Comparison of ENCODE assay signal across 16 cellular contexts in the genomic region with DNA sequence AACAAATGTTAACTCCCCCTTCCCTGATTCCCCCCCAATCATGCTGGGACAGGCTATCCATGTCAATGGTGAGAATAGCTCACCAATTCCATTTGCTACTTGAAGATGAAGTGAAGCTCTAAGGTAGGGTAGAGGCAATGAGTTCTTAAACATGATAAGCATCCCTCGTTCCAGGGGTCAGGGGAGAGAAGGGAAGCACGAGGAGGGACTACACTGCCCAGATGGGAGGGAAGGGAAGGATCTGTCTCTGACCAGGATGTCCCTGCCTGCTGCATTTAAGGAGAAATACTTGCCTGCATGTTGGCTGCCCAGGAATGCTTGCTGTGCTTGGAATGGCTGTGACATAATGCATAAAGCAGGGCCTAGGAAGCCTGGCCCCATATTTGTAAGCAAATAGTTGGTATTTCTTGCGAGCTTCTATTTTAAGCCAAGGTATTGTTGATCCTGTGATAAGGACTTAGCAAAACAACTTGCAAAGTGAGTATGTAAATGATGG.
DNase-seq lines count a peak whose midpoint lies in the region; ATAC-seq and TF ChIP-seq lines count a peak whose summit lies in the region.
"Had no signal": no experiment of that assay in that cellular context is flagged by ENCODE, and none has a peak within 500 bp of the region (broad histone marks: within the 10 kb centered on the region; RNA-seq: fewer than 3 reads in every experiment).

No MANE protein-coding gene starts in this region.

- POLR2A ChIA-PET in MCF 10A (lab: Yijun Ruan, JAX): interaction anchor here (0.6 to 0.7 kb wide), 2 partner anchors 332 to 443 kb away, joined by 3 read pairs; no protein-coding TSS in a partner anchor

- ATAC-seq in GM21447 (IDR thresholded peaks at IDR 0.05; ENCODE audit: unreplicated experiment): no peak
- ATAC-seq in activated T-cell treated with anti-CD3 and anti-CD28 coated beads, Interleukin-2, amount 50 U/mL, for 72 hours (replicated peaks in 1 of 2): no peak
- ATAC-seq: gastroesophageal sphincter had no signal

- H3K36me3 ChIP-seq in kidney epithelial cell (ENCODE audit: control insufficient read depth, insufficient read depth, low read length) (no peaks in the 10 kb centered on the region), vagina (peaks cover 0 to 13% of the 10 kb centered on the region in 2 donors)
- H3K36me3 ChIP-seq: right atrium auricular region had no signal

- TF ChIP-seq CTCF in MCF 10A (IDR thresholded peaks at IDR 0.05; ENCODE audit: unreplicated experiment) (no peak), kidney epithelial cell (IDR thresholded peaks at IDR 0.05; ENCODE audit: insufficient read depth, low read length, poor library complexity, severe bottlenecking) (no peak), vagina (IDR thresholded peaks at IDR 0.05) (no peak)

- DNase-seq in T47D (ENCODE audit: low read depth in 1 of 2, low spot score in 1 of 2) (peak; percentile 17 to 72), MCF 10A (ENCODE audit: unreplicated experiment) (no peak), kidney epithelial cell (ENCODE audit: low read depth) (peak; percentile 5), vagina (ENCODE audit: extremely low spot score in 2 of 2) (no peak), posterior vena cava (ENCODE audit: low spot score) (no peak)
- no peak for DNase-seq in activated T-helper 2 cell treated with anti-CD3 and anti-CD28 coated beads, Interferon-gamma antibody, Interleukin-2, Interleukin-4, amounts not matched to agents 10 μg/mL and 5 μg/mL and 100 μg/mL, durations not matched to agents 14 hours and 24 hours and 36 hours (ENCODE audit: low spot score)
- DNase-seq in activated T-cell treated with anti-CD3 and anti-CD28 coated beads, Interleukin-2, amount 50 U/mL, for 72 hours: no peak
- DNase-seq: activated T-cell treated with anti-CD3 and anti-CD28 coated beads, Interleukin-2, amount 50 U/mL, for 1 hour; mammary epithelial cell; NCI-H1436 had no signal

- CTCF ChIA-PET in MCF 10A (lab: Yijun Ruan, JAX): interaction anchor here (0.6 kb wide), 2 partner anchors 8 to 13 kb away, joined by 3 to 5 read pairs; no protein-coding TSS in a partner anchor

- H3K4me3 ChIP-seq in kidney epithelial cell (ENCODE audit: low read depth, low read length) (no peak overlapping the region), vagina (no peak overlapping the region)
- H3K4me3 ChIP-seq: BLaER1, coronary artery, gastroesophageal sphincter, right atrium auricular region had no signal

- no peaks in the 10 kb centered on the region for H3K9me3 ChIP-seq in vagina
- H3K9me3 ChIP-seq: gastroesophageal sphincter, right atrium auricular region had no signal

- no TSS peak for BruUV-seq in MCF 10A (replicated peaks; lab: Mats Ljungman, UMichigan)

- H3K9me3 Mint-ChIP-seq in MCF 10A (ENCODE audit: unreplicated experiment): no peaks in the 10 kb centered on the region
- H3K9me3 Mint-ChIP-seq in activated T-helper 2 cell treated with anti-CD3 and anti-CD28 coated beads, Interferon-gamma antibody, Interleukin-2, Interleukin-4, amounts not matched to agents 10 μg/mL and 5 μg/mL and 100 μg/mL, durations not matched to agents 14 hours and 24 hours and 36 hours: no peaks in the 10 kb centered on the region
- H3K9me3 Mint-ChIP-seq in activated T-cell treated with anti-CD3 and anti-CD28 coated beads, Interleukin-2, amount 50 U/mL, for 72 hours: no peaks in the 10 kb centered on the region

- H3K27me3 ChIP-seq in kidney epithelial cell (ENCODE audit: control insufficient read depth, insufficient read depth, low read length) (no peaks in the 10 kb centered on the region), vagina (no peaks in the 10 kb centered on the region)
- H3K27me3 ChIP-seq: BLaER1, gastroesophageal sphincter, right atrium auricular region had no signal

- intact Hi-C loops in MCF 10A (cut with micrococcal nuclease): no loop called here
- intact Hi-C loops in activated T-helper 2 cell treated with anti-CD3 and anti-CD28 coated beads, Interferon-gamma antibody, Interleukin-2, Interleukin-4, amounts not matched to agents 10 μg/mL and 5 μg/mL and 100 μg/mL, durations not matched to agents 14 hours and 24 hours and 36 hours (cut with micrococcal nuclease): loop anchor here (1.0 to 10.0 kb wide), 11 partner anchors 22 to 230 kb away; a partner anchor contains a TSS
- intact Hi-C loops in vagina (cut with DNase I): no loop called here
- intact Hi-C loops in posterior vena cava (cut with DNase I): no loop called here

- no peak overlapping the region for H3K4me3 Mint-ChIP-seq in MCF 10A (ENCODE audit: unreplicated experiment)
- H3K4me3 Mint-ChIP-seq in activated T-helper 2 cell treated with anti-CD3 and anti-CD28 coated beads, Interferon-gamma antibody, Interleukin-2, Interleukin-4, amounts not matched to agents 10 μg/mL and 5 μg/mL and 100 μg/mL, durations not matched to agents 14 hours and 24 hours and 36 hours (ENCODE audit: low read depth): peak overlapping the region; percentile 6
- H3K4me3 Mint-ChIP-seq in activated T-cell treated with anti-CD3 and anti-CD28 coated beads, Interleukin-2, amount 50 U/mL, for 72 hours: peak overlapping the region in 1 of 2 donors; percentile 15

- peak overlapping the region; percentile 10 for H3K27ac ChIP-seq in vagina
- H3K27ac ChIP-seq: BLaER1, gastroesophageal sphincter, HL-60, right atrium auricular region had no signal

- H3K27me3 Mint-ChIP-seq in MCF 10A (ENCODE audit: insufficient read depth, unreplicated experiment): no peaks in the 10 kb centered on the region
- no peaks in the 10 kb centered on the region for H3K27me3 Mint-ChIP-seq in activated T-helper 2 cell treated with anti-CD3 and anti-CD28 coated beads, Interferon-gamma antibody, Interleukin-2, Interleukin-4, amounts not matched to agents 10 μg/mL and 5 μg/mL and 100 μg/mL, durations not matched to agents 14 hours and 24 hours and 36 hours (ENCODE audit: low read depth)
- H3K27me3 Mint-ChIP-seq in activated T-cell treated with anti-CD3 and anti-CD28 coated beads, Interleukin-2, amount 50 U/mL, for 72 hours (ENCODE audit: low read depth): no peaks in the 10 kb centered on the region

- no peaks in the 10 kb centered on the region for H3K4me1 Mint-ChIP-seq in MCF 10A (ENCODE audit: insufficient read depth, unreplicated experiment)
- peaks cover 58% of the 10 kb centered on the region for H3K4me1 Mint-ChIP-seq in activated T-helper 2 cell treated with anti-CD3 and anti-CD28 coated beads, Interferon-gamma antibody, Interleukin-2, Interleukin-4, amounts not matched to agents 10 μg/mL and 5 μg/mL and 100 μg/mL, durations not matched to agents 14 hours and 24 hours and 36 hours (ENCODE audit: low read depth)
- peaks cover 40% of the 10 kb centered on the region for H3K4me1 Mint-ChIP-seq in activated T-cell treated with anti-CD3 and anti-CD28 coated beads, Interleukin-2, amount 50 U/mL, for 72 hours (ENCODE audit: low read depth)

- in situ Hi-C loops in T47D (cut with HindIII; ENCODE audit: low pct_unique_long_range_greater_than_20kb, low sequenced_read_pairs): no loop called here

- H3K27ac Mint-ChIP-seq in MCF 10A (ENCODE audit: low read depth, unreplicated experiment): no peak overlapping the region
- H3K27ac Mint-ChIP-seq in activated T-helper 2 cell treated with anti-CD3 and anti-CD28 coated beads, Interferon-gamma antibody, Interleukin-2, Interleukin-4, amounts not matched to agents 10 μg/mL and 5 μg/mL and 100 μg/mL, durations not matched to agents 14 hours and 24 hours and 36 hours: peak overlapping the region; percentile 6
- H3K27ac Mint-ChIP-seq in activated T-cell treated with anti-CD3 and anti-CD28 coated beads, Interleukin-2, amount 50 U/mL, for 72 hours: no peak overlapping the region

- H3K36me3 Mint-ChIP-seq in MCF 10A (ENCODE audit: insufficient read depth, unreplicated experiment): peaks cover 43% of the 10 kb centered on the region
- H3K36me3 Mint-ChIP-seq in activated T-helper 2 cell treated with anti-CD3 and anti-CD28 coated beads, Interferon-gamma antibody, Interleukin-2, Interleukin-4, amounts not matched to agents 10 μg/mL and 5 μg/mL and 100 μg/mL, durations not matched to agents 14 hours and 24 hours and 36 hours (ENCODE audit: low read depth): peaks cover 91% of the 10 kb centered on the region
- peaks cover 26 to 36% of the 10 kb centered on the region in 2 donors for H3K36me3 Mint-ChIP-seq in activated T-cell treated with anti-CD3 and anti-CD28 coated beads, Interleukin-2, amount 50 U/mL, for 72 hours (ENCODE audit: insufficient read depth in 2 of 2)

- peaks cover 6% of the 10 kb centered on the region for H3K4me1 ChIP-seq in vagina
- H3K4me1 ChIP-seq: BLaER1 had no signal

- no peak for TF ChIP-seq POLR2A in vagina (IDR thresholded peaks at IDR 0.05)

Comparison
In these comparisons a context has a peak if more than half of its experiments do, and no peak if none do; other contexts are left out.
1. DNase-seq: peak in T47D (2 of 2) and kidney epithelial cell (single experiment); none in MCF 10A (single experiment), activated T-helper 2 cell treated with anti-CD3 and anti-CD28 coated beads, Interferon-gamma antibody, Interleukin-2, Interleukin-4, amounts not matched to agents 10 μg/mL and 5 μg/mL and 100 μg/mL, durations not matched to agents 14 hours and 24 hours and 36 hours (single experiment), vagina (0 of 2), posterior vena cava (single experiment) and activated T-cell treated with anti-CD3 and anti-CD28 coated beads, Interleukin-2, amount 50 U/mL, for 72 hours (0 of 2).